Comparison of ENCODE assay signal across 22 cellular contexts in the genomic region with DNA sequence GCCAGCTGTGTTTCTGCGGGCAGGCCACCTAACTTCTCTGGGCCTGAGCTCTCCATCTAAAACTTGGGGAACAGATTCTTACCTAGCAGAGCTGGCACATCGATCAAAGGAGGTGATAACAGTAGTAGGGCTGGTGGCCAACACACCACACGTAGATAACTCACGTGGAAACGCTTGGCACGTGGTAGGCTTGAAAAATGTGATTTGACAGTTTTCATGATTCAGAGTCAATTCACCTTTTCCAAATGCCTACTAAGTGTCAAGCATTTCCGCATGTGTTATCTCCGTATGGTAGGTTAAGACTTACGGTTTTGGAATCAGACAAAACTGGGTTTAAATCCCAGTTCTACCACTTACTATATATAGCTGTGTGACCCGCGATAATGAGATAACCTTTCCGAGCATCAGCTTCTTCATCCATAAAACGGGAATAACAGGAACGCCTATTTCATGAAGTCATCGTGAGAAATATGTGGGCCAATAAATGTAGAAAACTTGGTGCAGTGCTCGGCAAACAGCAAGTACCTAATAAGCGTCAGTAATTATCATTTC. TPM values are rescaled to one million over a fixed set of nuclear protein-coding genes. Genes with fewer than 3 reads are reported as not detected.
DNase-seq lines count a peak whose midpoint lies in the region; ATAC-seq, FAIRE-seq and TF ChIP-seq lines count a peak whose summit lies in the region.
"Had no signal": no experiment of that assay in that cellular context is flagged by ENCODE, and none has a peak within 500 bp of the region (broad histone marks: within the 10 kb centered on the region; RNA-seq: fewer than 3 reads in every experiment).

No MANE protein-coding gene starts in this region.

- H3K27me3 ChIP-seq in parathyroid adenoma (ENCODE audit: control insufficient read depth, insufficient read depth, low read length) (no peaks in the 10 kb centered on the region), small intestine (ENCODE audit: control insufficient read depth in 2 of 2, insufficient read depth in 2 of 2, low read length in 2 of 2) (peaks cover 0 to 3% of the 10 kb centered on the region in 2 donors), right lobe of liver (no peaks in the 10 kb centered on the region)
- H3K27me3 ChIP-seq: BE2C had no signal

- 71 to 79% (median 78%) methylated on average over 17 of the region's 17 CpGs for WGBS in small intestine, 3 donors
- 67% methylated on average over 15 of the region's 17 CpGs for WGBS in right lobe of liver (ENCODE audit: insufficient coverage, low coverage, low lambda C conversion rate, missing lambda C conversion rate)

- peak; percentile 19 for DNase-seq in EH (ENCODE audit: low read depth)
- peak; percentile 49 for DNase-seq in dermis blood vessel endothelial cell
- DNase-seq in SHP77 treated with DMSO at 0.1 percent for 48 hours (lab: John Stamatoyannopoulos, UW): no peak
- no peak for DNase-seq in GM20000 (ENCODE audit: low spot score)
- no peak for DNase-seq in small intestine
- no peak for DNase-seq in right lobe of liver
- DNase-seq: BE2C; CD8-positive, alpha-beta T cell; COR-L47; DMS153; DMS79 treated with DMSO at 0.1 percent for 48 hours; GDM1 had no signal

- H3K9me3 ChIP-seq in parathyroid adenoma (ENCODE audit: control insufficient read depth, low read length) (no peaks in the 10 kb centered on the region), small intestine (ENCODE audit: control insufficient read depth, low read depth) (no peaks in the 10 kb centered on the region), right lobe of liver (no peaks in the 10 kb centered on the region)
- H3K9me3 ChIP-seq: A549, BE2C had no signal

- intact Hi-C loops in right lobe of liver (cut with DNase I): no loop called here

- FAIRE-seq in small intestine (lab: Jason Lieb, UNC): no peak
- FAIRE-seq: A549, D721Med, GM12892, H54, HTR-8/SVneo had no signal

- no peaks in the 10 kb centered on the region for H3K79me2 ChIP-seq in parathyroid adenoma

- H3K27ac ChIP-seq in C4-2B (peak overlapping the region; percentile 24), parathyroid adenoma (peak overlapping the region; percentile 29), small intestine (ENCODE audit: low read depth in 1 of 2, low read length in 1 of 2) (no peak overlapping the region), right lobe of liver (no peak overlapping the region)
- H3K27ac ChIP-seq: A549 had no signal

- no peak overlapping the region for H2AFZ ChIP-seq in parathyroid adenoma

- ATAC-seq in right lobe of liver: no peak
- ATAC-seq: A549; CD8-positive, alpha-beta T cell; HCT116 had no signal

- no peak for TF ChIP-seq POLR2A in right lobe of liver (IDR thresholded peaks at IDR 0.05)

- H3K9ac ChIP-seq in parathyroid adenoma: no peak overlapping the region

- H3K4me1 ChIP-seq in parathyroid adenoma (no peaks in the 10 kb centered on the region), small intestine (ENCODE audit: control insufficient read depth in 2 of 2, insufficient read depth in 1 of 2, low read depth in 1 of 2, low read length in 1 of 2) (no peaks in the 10 kb centered on the region), right lobe of liver (no peaks in the 10 kb centered on the region)
- H3K4me1 ChIP-seq: A549 had no signal

- TF ChIP-seq CTCF in C4-2B (conservative IDR thresholded peaks at IDR 0.05) (no peak), parathyroid adenoma (IDR thresholded peaks at IDR 0.05) (no peak), GM20000 (IDR thresholded peaks at IDR 0.05; ENCODE audit: extremely low read depth, missing control alignments) (no peak), right lobe of liver (IDR thresholded peaks at IDR 0.05) (no peak)

- H3K4me2 ChIP-seq in parathyroid adenoma (ENCODE audit: low read length): no peak overlapping the region
- H3K4me2 ChIP-seq: A549 had no signal

- H3K36me3 ChIP-seq in parathyroid adenoma (ENCODE audit: control insufficient read depth, insufficient read depth, low read length) (no peaks in the 10 kb centered on the region), small intestine (ENCODE audit: control insufficient read depth in 2 of 2, insufficient read depth in 2 of 2, low read length in 2 of 2) (no peaks in the 10 kb centered on the region), right lobe of liver (no peaks in the 10 kb centered on the region)
- H3K36me3 ChIP-seq: BE2C had no signal

- H3K4me3 ChIP-seq in parathyroid adenoma (ENCODE audit: low read depth, low read length) (no peak overlapping the region), small intestine (ENCODE audit: low read depth in 1 of 2, low read length in 2 of 2) (no peak overlapping the region), right lobe of liver (no peak overlapping the region)
- H3K4me3 ChIP-seq: A549 had no signal

RNA-seq across cellular contexts. Expression of a gene that starts 25.5 kb away (rescaled TPM):
- 40.7 and 48.5 TPM in 2 replicates for total RNA-seq in dermis blood vessel endothelial cell
- 100 to 1,000 TPM; 105 to 188 (median 108) TPM for polyA plus RNA-seq in small intestine
- 10 to 100 TPM; 27.3 to 43.9 (median 29.0) TPM for total RNA-seq in right lobe of liver

RNA-seq across cellular contexts. Expression of a gene that starts 25.6 kb away (rescaled TPM):
- total RNA-seq in dermis blood vessel endothelial cell: not detected in 2 replicates
- not detected for polyA plus RNA-seq in small intestine
- not detected for total RNA-seq in right lobe of liver
- total RNA-seq: CD8-positive, alpha-beta T cell had no signal
- polyA plus RNA-seq: A549, AG04450, CD14-positive monocyte had no signal

RNA-seq across cellular contexts. Expression of a gene that starts 41.0 kb away (rescaled TPM):
- total RNA-seq in dermis blood vessel endothelial cell (4.3 and 5.3 TPM in 2 replicates), right lobe of liver (1 to 10 TPM; 3.2 to 5.2 (median 4.1) TPM)
- 1 to 10 TPM; 3.2 to 4.8 (median 4.0) TPM for polyA plus RNA-seq in small intestine

Comparison
In these comparisons a context has a peak if more than half of its experiments do, and no peak if none do; other contexts are left out.
1. H3K27ac ChIP-seq: peak in C4-2B (single experiment) and parathyroid adenoma (single experiment); none in small intestine (0 of 2) and right lobe of liver (0 of 3).
2. DNase-seq: peak in EH (single experiment) and dermis blood vessel endothelial cell (single experiment); none in SHP77 treated with DMSO at 0.1 percent for 48 hours (single experiment), GM20000 (single experiment), small intestine (single experiment) and right lobe of liver (0 of 3).